ENCODE assay signal across 18 cellular contexts in genomic region chr15:42182328-42182901, GRCh38. TPM values are rescaled to one million over a fixed set of nuclear protein-coding genes. Genes with fewer than 3 reads are reported as not detected.
DNase-seq lines count a peak whose midpoint lies in the region; ATAC-seq, FAIRE-seq and TF ChIP-seq lines count a peak whose summit lies in the region.
"Had no signal": no experiment of that assay in that cellular context is flagged by ENCODE, and none has a peak within 500 bp of the region (broad histone marks: within the 10 kb centered on the region; RNA-seq: fewer than 3 reads in every experiment).

No MANE protein-coding gene starts in this region.

- no peaks in the 10 kb centered on the region for H3K27me3 Mint-ChIP-seq in activated T-cell treated with anti-CD3 and anti-CD28 coated beads, Interleukin-2, amount 50 U/mL, for 72 hours (ENCODE audit: low read depth)
- H3K27me3 Mint-ChIP-seq in Caco-2 (ENCODE audit: insufficient read depth, unreplicated experiment) = no peaks in the 10 kb centered on the region

- WGBS in GM12878 (ENCODE audit: insufficient coverage, insufficient replicate concordance, low lambda C conversion rate, missing lambda C conversion rate) = 96% methylated on average over 6 of the region's 6 CpGs

- H3K4me3 ChIP-seq in Caco-2 (ENCODE audit: low read depth, low read length) = no peak overlapping the region
- H3K4me3 ChIP-seq in GM12878 = no peak overlapping the region
- no peak overlapping the region for H3K4me3 ChIP-seq in neutrophil (ENCODE audit: low read depth in 1 of 2, low read length in 1 of 2)
- H3K4me3 ChIP-seq: A549 had no signal

- no peak for DNase-seq in activated T-cell treated with anti-CD3 and anti-CD28 coated beads, Interleukin-2, amount 50 U/mL, for 72 hours
- DNase-seq in activated T-cell treated with anti-CD3 and anti-CD28 coated beads, Interleukin-2, amount 50 U/mL, for 1 hour = no peak
- DNase-seq in Caco-2 = no peak
- DNase-seq in GM12878 (ENCODE audit: low read depth, low spot score) = no peak
- DNase-seq in GM03348 (ENCODE audit: low spot score) = no peak
- DNase-seq in UCSD-AML1 (lab: John Stamatoyannopoulos, UW; ENCODE audit: unreplicated experiment) = no peak
- DNase-seq in dermis blood vessel endothelial cell = no peak
- DNase-seq: GF-D8, HFFc6, NCI-H1105, NCI-H1694 treated with DMSO at 0.1 percent for 48 hours, NCI-H226, NCI-H524 treated with DMSO at 0.1 percent for 48 hours, SHP77 had no signal

- RAD21 ChIA-PET in GM12878 (lab: Charles Lee; ENCODE audit: unreplicated experiment) = no interaction called here

- TF ChIP-seq EP300 in GM12878 (IDR thresholded peaks at IDR 0.05; ENCODE audit: borderline replicate concordance in 1 of 2, control insufficient read depth in 1 of 2, low read depth in 2 of 2, low read length in 2 of 2) = no peak

- H3K27ac Mint-ChIP-seq in activated T-cell treated with anti-CD3 and anti-CD28 coated beads, Interleukin-2, amount 50 U/mL, for 72 hours = peak overlapping the region; percentile 85
- H3K27ac Mint-ChIP-seq in Caco-2 (ENCODE audit: unreplicated experiment) = peak overlapping the region; percentile 30
- H3K27ac Mint-ChIP-seq: HFFc6 had no signal

- H3K27ac ChIP-seq in GM12878 (ENCODE audit: control insufficient read depth, insufficient read depth) (no peak overlapping the region), neutrophil (peak overlapping the region; percentile 59)
- H3K27ac ChIP-seq: A549 had no signal

- no TSS peak for BruUV-seq in Caco-2 (replicated peaks; lab: Mats Ljungman, UMichigan)
- TSS peak; percentile 34 for BruUV-seq in GM12878 (replicated peaks; lab: Mats Ljungman, UMichigan)

- H3K9me3 ChIP-seq in Caco-2 (no peaks in the 10 kb centered on the region), GM12878 (replicated peaks; ENCODE audit: control insufficient read depth, insufficient read depth, low read length) (no peaks in the 10 kb centered on the region), neutrophil (no peaks in the 10 kb centered on the region)
- H3K9me3 ChIP-seq: A549 had no signal

- SMC1A ChIA-PET in GM12878 (lab: Charles Lee; ENCODE audit: uncharacterized antibody, unreplicated experiment) = no interaction called here

- in situ Hi-C loops in GM12878 (cut with MboI) = no loop called here

- no peak overlapping the region for H3K4me3 Mint-ChIP-seq in activated T-cell treated with anti-CD3 and anti-CD28 coated beads, Interleukin-2, amount 50 U/mL, for 72 hours
- H3K4me3 Mint-ChIP-seq in Caco-2 (ENCODE audit: unreplicated experiment) = no peak overlapping the region
- H3K4me3 Mint-ChIP-seq: HFFc6 had no signal

- no peak for ATAC-seq in activated T-cell treated with anti-CD3 and anti-CD28 coated beads, Interleukin-2, amount 50 U/mL, for 72 hours (replicated peaks in 1 of 2)
- no peak for ATAC-seq in GM12878
- ATAC-seq: A549 had no signal

- no peak for TF ChIP-seq CTCF in Caco-2 (IDR thresholded peaks at IDR 0.05; ENCODE audit: insufficient read depth in 1 of 2, low read depth in 1 of 2, low read length in 1 of 2, severe bottlenecking in 1 of 2, unreplicated experiment in 1 of 2)
- no peak for TF ChIP-seq CTCF in GM12878 (IDR thresholded peaks at IDR 0.05 in 2 of 3, conservative IDR thresholded peaks at IDR 0.05 in 1 of 3; ENCODE audit: control insufficient read depth in 2 of 3, extremely low read depth in 1 of 3, insufficient read depth in 1 of 3, low read depth in 3 of 3, low read length in 3 of 3)
- TF ChIP-seq CTCF in neutrophil (IDR thresholded peaks at IDR 0.05) = no peak

- H3K4me1 ChIP-seq in Caco-2 = no peaks in the 10 kb centered on the region
- H3K4me1 ChIP-seq in GM12878 (ENCODE audit: control insufficient read depth, insufficient read depth, low read length) = peaks cover 4% of the 10 kb centered on the region
- H3K4me1 ChIP-seq in neutrophil (ENCODE audit: control insufficient read depth in 1 of 2, insufficient read depth in 1 of 2, low read depth in 1 of 2, low read length in 1 of 2) = no peaks in the 10 kb centered on the region
- H3K4me1 ChIP-seq: A549 had no signal

- H3K27me3 ChIP-seq in Caco-2 (replicated peaks; ENCODE audit: control insufficient read depth, insufficient read depth, low read length) = no peaks in the 10 kb centered on the region
- no peaks in the 10 kb centered on the region for H3K27me3 ChIP-seq in GM12878 (replicated peaks in 1 of 2; ENCODE audit: control insufficient read depth in 2 of 2, insufficient read depth in 2 of 2, low read length in 1 of 2)
- H3K27me3 ChIP-seq in neutrophil = no peaks in the 10 kb centered on the region

- no peak for FAIRE-seq in GM12878 (lab: Jason Lieb, UNC)
- FAIRE-seq: A549, H54 had no signal

- H3K4me2 ChIP-seq in GM12878 (ENCODE audit: control insufficient read depth, insufficient read depth) = no peak overlapping the region
- H3K4me2 ChIP-seq: A549 had no signal

- TF ChIP-seq RAD21 in GM12878 (IDR thresholded peaks at IDR 0.05; ENCODE audit: insufficient read depth, low read depth, low read length) = no peak

- no peaks in the 10 kb centered on the region for H3K79me2 ChIP-seq in GM12878 (ENCODE audit: control insufficient read depth, insufficient read depth, low read length)

- H3K9ac ChIP-seq in GM12878 (ENCODE audit: control insufficient read depth, insufficient read depth, low read length) = no peak overlapping the region

- H2AFZ ChIP-seq in GM12878 (ENCODE audit: control insufficient read depth, low read depth, low read length) = no peak overlapping the region

- no peaks in the 10 kb centered on the region for H4K20me1 ChIP-seq in GM12878 (ENCODE audit: control insufficient read depth, insufficient read depth)

- H3K9me3 Mint-ChIP-seq in activated T-cell treated with anti-CD3 and anti-CD28 coated beads, Interleukin-2, amount 50 U/mL, for 72 hours = no peaks in the 10 kb centered on the region
- H3K9me3 Mint-ChIP-seq in Caco-2 (ENCODE audit: unreplicated experiment) = no peaks in the 10 kb centered on the region
- H3K9me3 Mint-ChIP-seq: HFFc6 had no signal

- intact Hi-C loops in Caco-2 (cut with micrococcal nuclease; ENCODE audit: unreplicated experiment) (no loop called here), GM12878 (cut with micrococcal nuclease; ENCODE audit: unreplicated experiment) (no loop called here)

- H3K4me1 Mint-ChIP-seq in activated T-cell treated with anti-CD3 and anti-CD28 coated beads, Interleukin-2, amount 50 U/mL, for 72 hours (ENCODE audit: low read depth) = no peaks in the 10 kb centered on the region
- no peaks in the 10 kb centered on the region for H3K4me1 Mint-ChIP-seq in Caco-2 (ENCODE audit: low read depth, unreplicated experiment)

- CTCF ChIA-PET in Caco-2 (lab: Charles Lee) (no interaction called here), GM12878 (lab: Yijun Ruan, JAX) (interaction anchor here (0.6 kb wide), 1 partner anchor 222 kb away, joined by 3 read pairs; no protein-coding TSS in a partner anchor)

- POLR2A ChIA-PET in Caco-2 (lab: Charles Lee) (no interaction called here), GM12878 (lab: Charles Lee) (interaction anchor here (0.6 kb wide), 1 partner anchor 323 kb away, joined by 4 read pairs; no protein-coding TSS in a partner anchor)

- peaks cover 6 to 33% of the 10 kb centered on the region in 2 donors for H3K36me3 Mint-ChIP-seq in activated T-cell treated with anti-CD3 and anti-CD28 coated beads, Interleukin-2, amount 50 U/mL, for 72 hours (ENCODE audit: insufficient read depth in 2 of 2)
- peaks cover 51% of the 10 kb centered on the region for H3K36me3 Mint-ChIP-seq in Caco-2 (ENCODE audit: insufficient read depth, unreplicated experiment)

- TF ChIP-seq POLR2A in GM12878 (IDR thresholded peaks at IDR 0.05; ENCODE audit: low read depth, low read length) = no peak

- H3K36me3 ChIP-seq in Caco-2 (ENCODE audit: control insufficient read depth, insufficient read depth, low read length) (no peaks in the 10 kb centered on the region; the same call in 1 of the 2 replicates), GM12878 (ENCODE audit: control insufficient read depth in 2 of 2, insufficient read depth in 2 of 2, low read length in 1 of 2) (peaks cover 4 to 32% of the 10 kb centered on the region in 2 experiments), neutrophil (peaks cover 97% of the 10 kb centered on the region)

RNA-seq across cellular contexts. Expression of gene VPS39, which starts 25.7 kb away (rescaled TPM):
- total RNA-seq in activated T-cell treated with anti-CD3 and anti-CD28 coated beads, Interleukin-2, amount 50 U/mL, for 72 hours = 10 to 100 TPM; 79.8 to 95.3 TPM
- 42.7 and 48.4 TPM in 2 replicates for total RNA-seq in Caco-2 (2022)
- total RNA-seq in GM12878 (2013; cell fraction: nucleolus; rRNA removed) = 234 and 254 TPM in 2 replicates
- total RNA-seq in GM12878 (2014; rRNA removed) = 34.5 and 36.6 TPM in 2 replicates
- 27.5 and 32.8 TPM in 2 replicates for total RNA-seq in GM12878 (2014; rRNA removed; fragmentation: Illumina TruSeq; extraction: Trizol)
- total RNA-seq in GM12878 (2021) = 46.4 and 50.0 TPM in 2 replicates
- polyA plus RNA-seq in GM12878 (2011; ENCODE audit: low read depth) = 38.8 TPM
- polyA plus RNA-seq in GM12878 (2011; rRNA removed) = 40.9 TPM in 2 replicates
- 34.0 and 36.4 TPM in 2 replicates for polyA plus RNA-seq in GM12878 (2011; cell fraction: cytosol; rRNA removed)
- 156 and 194 TPM in 2 replicates for polyA plus RNA-seq in GM12878 (2011; cell fraction: nucleus; rRNA removed)
- polyA plus RNA-seq in GM12878 (2012) = 41.4 and 42.8 TPM in 2 replicates
- 47.6 and 48.2 TPM in 2 replicates for polyA plus RNA-seq in GM12878 (2014; fragmentation: Illumina TruSeq; extraction: Trizol)
- polyA plus RNA-seq in GM12878 (2014; fragmentation: Nextera tagmentation; extraction: Ambion mirVana) = 1 to 10 TPM; 4.9 to 6.9 TPM
- 42.0 and 46.3 TPM in 2 replicates for polyA plus RNA-seq in GM12878 (2014; rRNA removed)
- 10 to 100 TPM; 31.9 to 37.9 TPM for polyA plus RNA-seq in GM12878 (2016; fragmentation: Nextera tagmentation; extraction: Ambion mirVana)
- polyA minus RNA-seq in GM12878 (2011; rRNA and poly(A)+ RNA removed) = 44.8 and 46.0 TPM in 2 replicates
- 12.2 and 17.0 TPM in 2 replicates for polyA minus RNA-seq in GM12878 (2011; cell fraction: cytosol; rRNA and poly(A)+ RNA removed)
- 78.0 and 105 TPM in 2 replicates for polyA minus RNA-seq in GM12878 (2011; cell fraction: nucleus; rRNA and poly(A)+ RNA removed)
- total RNA-seq in dermis blood vessel endothelial cell = 47.0 and 53.4 TPM in 2 replicates

RNA-seq across cellular contexts. Expression of gene PLA2G4F, which starts 26.0 kb away (rescaled TPM):
- total RNA-seq in activated T-cell treated with anti-CD3 and anti-CD28 coated beads, Interleukin-2, amount 50 U/mL, for 72 hours = under 1 TPM in 1 of 2 donors, not detected in 1; 0.07 TPM
- 2.5 and 2.9 TPM in 2 replicates for total RNA-seq in Caco-2 (2022)
- total RNA-seq in GM12878 (2013; cell fraction: nucleolus; rRNA removed) = not detected in 2 replicates
- not detected in 2 replicates for total RNA-seq in GM12878 (2014; rRNA removed)
- not detected in 2 replicates for total RNA-seq in GM12878 (2014; rRNA removed; fragmentation: Illumina TruSeq; extraction: Trizol)
- 0.05 TPM in 1 of 2 replicates, not detected in the other for total RNA-seq in GM12878 (2021)
- polyA plus RNA-seq in GM12878 (2011; ENCODE audit: low read depth) = not detected
- polyA plus RNA-seq in GM12878 (2011; rRNA removed) = not detected in 2 replicates
- polyA plus RNA-seq in GM12878 (2011; cell fraction: cytosol; rRNA removed) = not detected in 2 replicates
- not detected in 2 replicates for polyA plus RNA-seq in GM12878 (2011; cell fraction: nucleus; rRNA removed)
- polyA plus RNA-seq in GM12878 (2012) = not detected in 2 replicates
- polyA plus RNA-seq in GM12878 (2014; fragmentation: Illumina TruSeq; extraction: Trizol) = not detected in 2 replicates
- not detected for polyA plus RNA-seq in GM12878 (2014; fragmentation: Nextera tagmentation; extraction: Ambion mirVana)
- not detected in 2 replicates for polyA plus RNA-seq in GM12878 (2014; rRNA removed)
- not detected for polyA plus RNA-seq in GM12878 (2016; fragmentation: Nextera tagmentation; extraction: Ambion mirVana)
- not detected in 2 replicates for polyA minus RNA-seq in GM12878 (2011; rRNA and poly(A)+ RNA removed)
- polyA minus RNA-seq in GM12878 (2011; cell fraction: cytosol; rRNA and poly(A)+ RNA removed) = not detected in 2 replicates
- not detected in 2 replicates for polyA minus RNA-seq in GM12878 (2011; cell fraction: nucleus; rRNA and poly(A)+ RNA removed)
- total RNA-seq in dermis blood vessel endothelial cell = not detected in 2 replicates
- total RNA-seq: Daoy, HFFc6 had no signal
- polyA plus RNA-seq: A549 had no signal
